Comparison of ENCODE assay signal across 1 cellular context in the genomic region with DNA sequence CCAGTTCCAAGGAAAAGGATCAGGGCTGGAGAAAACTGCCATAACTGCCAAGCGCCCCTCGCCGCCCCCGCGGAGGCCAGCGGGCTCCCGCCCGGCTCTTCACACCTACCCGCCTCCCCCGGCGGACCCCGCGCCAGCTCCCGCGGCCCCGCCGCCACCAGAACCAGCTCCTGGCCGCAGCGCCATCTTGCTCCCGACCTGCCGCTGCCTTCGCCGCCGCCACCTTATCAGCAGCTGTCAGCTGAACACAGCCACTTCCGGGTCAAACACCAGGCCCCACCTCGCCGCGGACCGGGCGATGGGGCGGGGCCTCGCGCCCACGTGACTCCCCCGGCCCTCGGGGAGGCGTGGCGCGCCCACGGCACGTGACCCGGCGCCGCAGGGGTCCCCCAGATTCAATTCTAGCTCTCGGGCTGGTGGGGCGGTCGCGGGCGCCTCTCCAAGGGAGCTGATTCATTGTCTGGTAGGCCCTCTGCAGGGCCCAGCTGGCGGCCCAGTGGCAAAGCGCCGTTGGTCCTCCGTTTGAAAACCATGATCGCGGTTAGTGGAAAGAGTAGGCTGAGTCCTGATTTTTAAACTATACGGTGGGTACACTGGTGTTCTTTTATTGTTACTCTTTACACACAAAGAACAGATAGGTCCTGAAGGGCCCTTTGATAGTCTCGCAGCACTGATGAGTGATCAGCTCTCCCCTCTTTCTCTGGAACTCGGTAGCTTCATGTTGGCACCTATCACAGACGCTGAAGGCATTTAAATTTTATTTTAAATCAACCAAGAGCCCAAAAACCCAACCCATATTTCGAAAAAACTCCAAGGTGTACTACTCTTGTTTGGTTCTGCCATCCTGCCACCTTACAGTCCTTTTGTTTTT.
A peak's percentile ranks its signal among the peaks of the same experiment; 100 is the strongest.
TF ChIP-seq lines count a peak whose summit lies in the region.

A gene with protein sequence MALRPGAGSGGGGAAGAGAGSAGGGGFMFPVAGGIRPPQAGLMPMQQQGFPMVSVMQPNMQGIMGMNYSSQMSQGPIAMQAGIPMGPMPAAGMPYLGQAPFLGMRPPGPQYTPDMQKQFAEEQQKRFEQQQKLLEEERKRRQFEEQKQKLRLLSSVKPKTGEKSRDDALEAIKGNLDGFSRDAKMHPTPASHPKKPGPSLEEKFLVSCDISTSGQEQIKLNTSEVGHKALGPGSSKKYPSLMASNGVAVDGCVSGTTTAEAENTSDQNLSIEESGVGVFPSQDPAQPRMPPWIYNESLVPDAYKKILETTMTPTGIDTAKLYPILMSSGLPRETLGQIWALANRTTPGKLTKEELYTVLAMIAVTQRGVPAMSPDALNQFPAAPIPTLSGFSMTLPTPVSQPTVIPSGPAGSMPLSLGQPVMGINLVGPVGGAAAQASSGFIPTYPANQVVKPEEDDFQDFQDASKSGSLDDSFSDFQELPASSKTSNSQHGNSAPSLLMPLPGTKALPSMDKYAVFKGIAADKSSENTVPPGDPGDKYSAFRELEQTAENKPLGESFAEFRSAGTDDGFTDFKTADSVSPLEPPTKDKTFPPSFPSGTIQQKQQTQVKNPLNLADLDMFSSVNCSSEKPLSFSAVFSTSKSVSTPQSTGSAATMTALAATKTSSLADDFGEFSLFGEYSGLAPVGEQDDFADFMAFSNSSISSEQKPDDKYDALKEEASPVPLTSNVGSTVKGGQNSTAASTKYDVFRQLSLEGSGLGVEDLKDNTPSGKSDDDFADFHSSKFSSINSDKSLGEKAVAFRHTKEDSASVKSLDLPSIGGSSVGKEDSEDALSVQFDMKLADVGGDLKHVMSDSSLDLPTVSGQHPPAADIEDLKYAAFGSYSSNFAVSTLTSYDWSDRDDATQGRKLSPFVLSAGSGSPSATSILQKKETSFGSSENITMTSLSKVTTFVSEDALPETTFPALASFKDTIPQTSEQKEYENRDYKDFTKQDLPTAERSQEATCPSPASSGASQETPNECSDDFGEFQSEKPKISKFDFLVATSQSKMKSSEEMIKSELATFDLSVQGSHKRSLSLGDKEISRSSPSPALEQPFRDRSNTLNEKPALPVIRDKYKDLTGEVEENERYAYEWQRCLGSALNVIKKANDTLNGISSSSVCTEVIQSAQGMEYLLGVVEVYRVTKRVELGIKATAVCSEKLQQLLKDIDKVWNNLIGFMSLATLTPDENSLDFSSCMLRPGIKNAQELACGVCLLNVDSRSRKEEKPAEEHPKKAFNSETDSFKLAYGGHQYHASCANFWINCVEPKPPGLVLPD (N-terminal part only) (minus strand): TSS at position 249 of the 871 bp plus-strand sequence. CDS start 63 bp downstream, at position 186.

TF ChIP-seq in K562, 482 proteins besides CTCF, POLR2A, EP300 and RAD21 (continued from another document and continues in another):
- TF ChIP-seq RCOR1 (IDR thresholded peaks at IDR 0.05; ENCODE audit: borderline replicate concordance in 1 of 2, low read depth in 2 of 2, low read length in 2 of 2) = peak; percentile 40 to 81; a peak in 3 of 4 replicates
- TF ChIP-seq, protein P1, sequence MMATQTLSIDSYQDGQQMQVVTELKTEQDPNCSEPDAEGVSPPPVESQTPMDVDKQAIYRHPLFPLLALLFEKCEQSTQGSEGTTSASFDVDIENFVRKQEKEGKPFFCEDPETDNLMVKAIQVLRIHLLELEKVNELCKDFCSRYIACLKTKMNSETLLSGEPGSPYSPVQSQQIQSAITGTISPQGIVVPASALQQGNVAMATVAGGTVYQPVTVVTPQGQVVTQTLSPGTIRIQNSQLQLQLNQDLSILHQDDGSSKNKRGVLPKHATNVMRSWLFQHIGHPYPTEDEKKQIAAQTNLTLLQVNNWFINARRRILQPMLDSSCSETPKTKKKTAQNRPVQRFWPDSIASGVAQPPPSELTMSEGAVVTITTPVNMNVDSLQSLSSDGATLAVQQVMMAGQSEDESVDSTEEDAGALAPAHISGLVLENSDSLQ (IDR thresholded peaks at IDR 0.05) = peak; percentile 79
- no peak for TF ChIP-seq SLC30A9 (CRISPR knock-in tag; IDR thresholded peaks at IDR 0.05)
- peak; percentile 54 for TF ChIP-seq SMAD1 (IDR thresholded peaks at IDR 0.05; ENCODE audit: low read depth, low read length, partially characterized antibody)
- no peak for TF ChIP-seq TAF7 (tag; IDR thresholded peaks at IDR 0.05)
- TF ChIP-seq, protein P2, sequence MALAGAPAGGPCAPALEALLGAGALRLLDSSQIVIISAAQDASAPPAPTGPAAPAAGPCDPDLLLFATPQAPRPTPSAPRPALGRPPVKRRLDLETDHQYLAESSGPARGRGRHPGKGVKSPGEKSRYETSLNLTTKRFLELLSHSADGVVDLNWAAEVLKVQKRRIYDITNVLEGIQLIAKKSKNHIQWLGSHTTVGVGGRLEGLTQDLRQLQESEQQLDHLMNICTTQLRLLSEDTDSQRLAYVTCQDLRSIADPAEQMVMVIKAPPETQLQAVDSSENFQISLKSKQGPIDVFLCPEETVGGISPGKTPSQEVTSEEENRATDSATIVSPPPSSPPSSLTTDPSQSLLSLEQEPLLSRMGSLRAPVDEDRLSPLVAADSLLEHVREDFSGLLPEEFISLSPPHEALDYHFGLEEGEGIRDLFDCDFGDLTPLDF (CRISPR knock-in tag; IDR thresholded peaks at IDR 0.05) = 0 out of 2 replicates have a peak, but pooled peaks have one; percentile 50
- TF ChIP-seq PHB (CRISPR knock-in tag; IDR thresholded peaks at IDR 0.05) = no peak
- TF ChIP-seq, protein P3, sequence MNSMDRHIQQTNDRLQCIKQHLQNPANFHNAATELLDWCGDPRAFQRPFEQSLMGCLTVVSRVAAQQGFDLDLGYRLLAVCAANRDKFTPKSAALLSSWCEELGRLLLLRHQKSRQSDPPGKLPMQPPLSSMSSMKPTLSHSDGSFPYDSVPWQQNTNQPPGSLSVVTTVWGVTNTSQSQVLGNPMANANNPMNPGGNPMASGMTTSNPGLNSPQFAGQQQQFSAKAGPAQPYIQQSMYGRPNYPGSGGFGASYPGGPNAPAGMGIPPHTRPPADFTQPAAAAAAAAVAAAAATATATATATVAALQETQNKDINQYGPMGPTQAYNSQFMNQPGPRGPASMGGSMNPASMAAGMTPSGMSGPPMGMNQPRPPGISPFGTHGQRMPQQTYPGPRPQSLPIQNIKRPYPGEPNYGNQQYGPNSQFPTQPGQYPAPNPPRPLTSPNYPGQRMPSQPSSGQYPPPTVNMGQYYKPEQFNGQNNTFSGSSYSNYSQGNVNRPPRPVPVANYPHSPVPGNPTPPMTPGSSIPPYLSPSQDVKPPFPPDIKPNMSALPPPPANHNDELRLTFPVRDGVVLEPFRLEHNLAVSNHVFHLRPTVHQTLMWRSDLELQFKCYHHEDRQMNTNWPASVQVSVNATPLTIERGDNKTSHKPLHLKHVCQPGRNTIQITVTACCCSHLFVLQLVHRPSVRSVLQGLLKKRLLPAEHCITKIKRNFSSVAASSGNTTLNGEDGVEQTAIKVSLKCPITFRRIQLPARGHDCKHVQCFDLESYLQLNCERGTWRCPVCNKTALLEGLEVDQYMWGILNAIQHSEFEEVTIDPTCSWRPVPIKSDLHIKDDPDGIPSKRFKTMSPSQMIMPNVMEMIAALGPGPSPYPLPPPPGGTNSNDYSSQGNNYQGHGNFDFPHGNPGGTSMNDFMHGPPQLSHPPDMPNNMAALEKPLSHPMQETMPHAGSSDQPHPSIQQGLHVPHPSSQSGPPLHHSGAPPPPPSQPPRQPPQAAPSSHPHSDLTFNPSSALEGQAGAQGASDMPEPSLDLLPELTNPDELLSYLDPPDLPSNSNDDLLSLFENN (IDR thresholded peaks at IDR 0.05; ENCODE audit: low read depth in 2 of 2, low read length in 2 of 2) = peak in 1 of 2 experiments; percentile 84; a peak in 2 of 4 replicates
- TF ChIP-seq, protein P4, sequence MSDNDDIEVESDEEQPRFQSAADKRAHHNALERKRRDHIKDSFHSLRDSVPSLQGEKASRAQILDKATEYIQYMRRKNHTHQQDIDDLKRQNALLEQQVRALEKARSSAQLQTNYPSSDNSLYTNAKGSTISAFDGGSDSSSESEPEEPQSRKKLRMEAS (CRISPR knock-in tag; IDR thresholded peaks at IDR 0.05) = peak; percentile 84
- TF ChIP-seq GATAD2A (IDR thresholded peaks at IDR 0.05) = peak; percentile 54; the same call in 1 of the 2 replicates
- peak; percentile 77; the same call in 1 of the 2 replicates for TF ChIP-seq KLF1 (tag; IDR thresholded peaks at IDR 0.05)
- TF ChIP-seq TBP (optimal IDR thresholded peaks at IDR 0.05; ENCODE audit: low read depth, low read length) = peak; percentile 94
- no peak for TF ChIP-seq ZC3H11A (IDR thresholded peaks at IDR 0.05; ENCODE audit: low read depth, low read length)
- peak; percentile 34; the same call in 1 of the 2 replicates for TF ChIP-seq RNF2 (IDR thresholded peaks at IDR 0.05)
- TF ChIP-seq ZNF76 (CRISPR knock-in tag; IDR thresholded peaks at IDR 0.05; ENCODE audit: borderline replicate concordance) = no peak
- TF ChIP-seq U2AF2 (optimal IDR thresholded peaks at IDR 0.05; ENCODE audit: low read depth, low read length) = no peak
- 0 out of 2 replicates have a peak, but pooled peaks have one; percentile 33 for TF ChIP-seq GABPB2 (CRISPR knock-in tag; conservative IDR thresholded peaks at IDR 0.05)
- TF ChIP-seq ZNF282 (CRISPR knock-in tag; IDR thresholded peaks at IDR 0.05) = no peak
- peak; percentile 67; the same call in 1 of the 2 replicates for TF ChIP-seq MECOM (CRISPR knock-in tag; IDR thresholded peaks at IDR 0.05)
- TF ChIP-seq HNRNPL (IDR thresholded peaks at IDR 0.05; ENCODE audit: low read depth, low read length) = no peak
- peak; percentile 89 for TF ChIP-seq ELF2 (CRISPR knock-in tag; IDR thresholded peaks at IDR 0.05)
- TF ChIP-seq NR2C1 (IDR thresholded peaks at IDR 0.05) = peak; percentile 96
- peak; percentile 97 for TF ChIP-seq NR2C1 (tag; IDR thresholded peaks at IDR 0.05)
- TF ChIP-seq KLF10 (CRISPR knock-in tag; IDR thresholded peaks at IDR 0.05) = no peak
- no peak for TF ChIP-seq ZNF707 (CRISPR knock-in tag; conservative IDR thresholded peaks at IDR 0.05)
- TF ChIP-seq KDM1A (IDR thresholded peaks at IDR 0.05) = peak; percentile 32 to 77; a peak in 3 of 4 replicates
- peak in 1 of 2 experiments; percentile 85; a peak in 2 of 4 replicates for TF ChIP-seq KDM4B (IDR thresholded peaks at IDR 0.05; ENCODE audit: borderline replicate concordance in 2 of 2, low read depth in 1 of 2)
- TF ChIP-seq, protein P5, sequence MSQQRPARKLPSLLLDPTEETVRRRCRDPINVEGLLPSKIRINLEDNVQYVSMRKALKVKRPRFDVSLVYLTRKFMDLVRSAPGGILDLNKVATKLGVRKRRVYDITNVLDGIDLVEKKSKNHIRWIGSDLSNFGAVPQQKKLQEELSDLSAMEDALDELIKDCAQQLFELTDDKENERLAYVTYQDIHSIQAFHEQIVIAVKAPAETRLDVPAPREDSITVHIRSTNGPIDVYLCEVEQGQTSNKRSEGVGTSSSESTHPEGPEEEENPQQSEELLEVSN (IDR thresholded peaks at IDR 0.05; ENCODE audit: borderline replicate concordance in 1 of 2, extremely low read depth in 1 of 2, insufficient read depth in 1 of 2, insufficient read length in 1 of 2, low read depth in 1 of 2, low read length in 1 of 2, poor library complexity in 1 of 2, severe bottlenecking in 1 of 2) = peak; percentile 35 to 67
- TF ChIP-seq, protein P6, sequence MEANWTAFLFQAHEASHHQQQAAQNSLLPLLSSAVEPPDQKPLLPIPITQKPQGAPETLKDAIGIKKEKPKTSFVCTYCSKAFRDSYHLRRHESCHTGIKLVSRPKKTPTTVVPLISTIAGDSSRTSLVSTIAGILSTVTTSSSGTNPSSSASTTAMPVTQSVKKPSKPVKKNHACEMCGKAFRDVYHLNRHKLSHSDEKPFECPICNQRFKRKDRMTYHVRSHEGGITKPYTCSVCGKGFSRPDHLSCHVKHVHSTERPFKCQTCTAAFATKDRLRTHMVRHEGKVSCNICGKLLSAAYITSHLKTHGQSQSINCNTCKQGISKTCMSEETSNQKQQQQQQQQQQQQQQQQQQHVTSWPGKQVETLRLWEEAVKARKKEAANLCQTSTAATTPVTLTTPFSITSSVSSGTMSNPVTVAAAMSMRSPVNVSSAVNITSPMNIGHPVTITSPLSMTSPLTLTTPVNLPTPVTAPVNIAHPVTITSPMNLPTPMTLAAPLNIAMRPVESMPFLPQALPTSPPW (CRISPR knock-in tag; IDR thresholded peaks at IDR 0.05) = peak; percentile 93
- no peak for TF ChIP-seq SRSF9 (IDR thresholded peaks at IDR 0.05; ENCODE audit: borderline replicate concordance, low read depth, low read length)
- TF ChIP-seq PHF8 (IDR thresholded peaks at IDR 0.05; ENCODE audit: borderline replicate concordance, low read length) = peak; percentile 79; the same call in 1 of the 2 replicates
- peak; percentile 37; the same call in 1 of the 2 replicates for TF ChIP-seq CREB1 (IDR thresholded peaks at IDR 0.05)
- TF ChIP-seq CREB1 (CRISPR knock-in tag; IDR thresholded peaks at IDR 0.05) = no peak
- TF ChIP-seq POLR2H (tag; IDR thresholded peaks at IDR 0.05; ENCODE audit: low read depth) = peak; percentile 90
- 0 out of 4 replicates have a peak, but pooled peaks of 1 of the 2 experiments have one; percentile 18 for TF ChIP-seq ETV6 (IDR thresholded peaks at IDR 0.05; ENCODE audit: borderline replicate concordance in 1 of 2, low read depth in 2 of 2, low read length in 1 of 2)
- no peak for TF ChIP-seq ETV6 (CRISPR knock-in tag; IDR thresholded peaks at IDR 0.05; ENCODE audit: borderline replicate concordance)
- TF ChIP-seq SRSF7 (optimal IDR thresholded peaks at IDR 0.05; ENCODE audit: low read depth, low read length) = no peak
- TF ChIP-seq, protein P7, sequence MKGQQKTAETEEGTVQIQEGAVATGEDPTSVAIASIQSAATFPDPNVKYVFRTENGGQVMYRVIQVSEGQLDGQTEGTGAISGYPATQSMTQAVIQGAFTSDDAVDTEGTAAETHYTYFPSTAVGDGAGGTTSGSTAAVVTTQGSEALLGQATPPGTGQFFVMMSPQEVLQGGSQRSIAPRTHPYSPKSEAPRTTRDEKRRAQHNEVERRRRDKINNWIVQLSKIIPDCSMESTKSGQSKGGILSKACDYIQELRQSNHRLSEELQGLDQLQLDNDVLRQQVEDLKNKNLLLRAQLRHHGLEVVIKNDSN (CRISPR knock-in tag; IDR thresholded peaks at IDR 0.05) = peak; percentile 98
- peak; percentile 59 for TF ChIP-seq SAP30 (IDR thresholded peaks at IDR 0.05; ENCODE audit: borderline replicate concordance, insufficient read depth, low read depth, low read length, poor library complexity, severe bottlenecking)
- TF ChIP-seq CEBPB (tag; IDR thresholded peaks at IDR 0.05) = no peak
- TF ChIP-seq, protein P8, sequence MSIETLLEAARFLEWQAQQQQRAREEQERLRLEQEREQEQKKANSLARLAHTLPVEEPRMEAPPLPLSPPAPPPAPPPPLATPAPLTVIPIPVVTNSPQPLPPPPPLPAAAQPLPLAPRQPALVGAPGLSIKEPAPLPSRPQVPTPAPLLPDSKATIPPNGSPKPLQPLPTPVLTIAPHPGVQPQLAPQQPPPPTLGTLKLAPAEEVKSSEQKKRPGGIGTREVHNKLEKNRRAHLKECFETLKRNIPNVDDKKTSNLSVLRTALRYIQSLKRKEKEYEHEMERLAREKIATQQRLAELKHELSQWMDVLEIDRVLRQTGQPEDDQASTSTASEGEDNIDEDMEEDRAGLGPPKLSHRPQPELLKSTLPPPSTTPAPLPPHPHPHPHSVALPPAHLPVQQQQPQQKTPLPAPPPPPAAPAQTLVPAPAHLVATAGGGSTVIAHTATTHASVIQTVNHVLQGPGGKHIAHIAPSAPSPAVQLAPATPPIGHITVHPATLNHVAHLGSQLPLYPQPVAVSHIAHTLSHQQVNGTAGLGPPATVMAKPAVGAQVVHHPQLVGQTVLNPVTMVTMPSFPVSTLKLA (conservative IDR thresholded peaks at IDR 0.05) = peak; percentile 91 to 96
- TF ChIP-seq MCM7 (IDR thresholded peaks at IDR 0.05) = no peak
- TF ChIP-seq, protein P9, sequence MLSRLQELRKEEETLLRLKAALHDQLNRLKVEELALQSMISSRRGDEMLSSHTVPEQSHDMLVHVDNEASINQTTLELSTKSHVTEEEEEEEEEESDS (CRISPR knock-in tag; IDR thresholded peaks at IDR 0.05) = no peak
- peak; percentile 74; the same call in 1 of the 2 replicates for TF ChIP-seq ESRRA (IDR thresholded peaks at IDR 0.05; ENCODE audit: borderline replicate concordance, low read depth)
- TF ChIP-seq PML (IDR thresholded peaks at IDR 0.05; ENCODE audit: low read length) = peak; percentile 60
- TF ChIP-seq MXI1 (IDR thresholded peaks at IDR 0.05; ENCODE audit: low read depth, low read length) = peak; percentile 60; the same call in 1 of the 2 replicates
